Comparison of ENCODE assay signal across 1 cellular context in genomic region chr20:43590392-43591303, GRCh38.
A peak's percentile ranks its signal among the peaks of the same experiment; 100 is the strongest.
TF ChIP-seq lines count a peak whose summit lies in the region.

Gene IFT52 (plus strand): TSS chr20:43590937. CDS start chr20:43594699, 3,762 bp downstream.

TF ChIP-seq in K562, 482 proteins besides CTCF, POLR2A, EP300 and RAD21 (continued from another document and continues in another):
- TF ChIP-seq ZNF518B (CRISPR knock-in tag; IDR thresholded peaks at IDR 0.05) (no peak), ELF1 (tag; IDR thresholded peaks at IDR 0.05) (0 out of 2 replicates have a peak, but pooled peaks have one; percentile 27), POLR2H (tag; IDR thresholded peaks at IDR 0.05; ENCODE audit: low read depth) (peak; percentile 58; the same call in 1 of the 2 replicates), SMAD4 (CRISPR knock-in tag; conservative IDR thresholded peaks at IDR 0.05) (peak; percentile 80; the same call in 1 of the 2 replicates), U2AF1 (optimal IDR thresholded peaks at IDR 0.05; ENCODE audit: low read depth, low read length) (no peak), EWSR1 (IDR thresholded peaks at IDR 0.05; ENCODE audit: borderline replicate concordance, low read depth, partially characterized antibody) (no peak), CBX2 (IDR thresholded peaks at IDR 0.05; ENCODE audit: insufficient read depth, low read length, poor library complexity, severe bottlenecking) (no peak), ATF6 (CRISPR knock-in tag; IDR thresholded peaks at IDR 0.05) (no peak), ZEB2 (IDR thresholded peaks at IDR 0.05) (peak; percentile 89), RCOR1 (IDR thresholded peaks at IDR 0.05; ENCODE audit: borderline replicate concordance in 1 of 2, low read depth in 2 of 2, low read length in 2 of 2) (peak in 1 of 2 experiments; percentile 24; a peak in 1 of 4 replicates), ATF1 (CRISPR knock-in tag; IDR thresholded peaks at IDR 0.05) (peak; percentile 78), ATF1 (tag; IDR thresholded peaks at IDR 0.05) (peak; percentile 98), SAFB2 (IDR thresholded peaks at IDR 0.05; ENCODE audit: borderline replicate concordance, low read depth, low read length, severe bottlenecking) (no peak), SNIP1 (IDR thresholded peaks at IDR 0.05; ENCODE audit: low read depth) (no peak), BCOR (IDR thresholded peaks at IDR 0.05) (no peak), SIX5 (IDR thresholded peaks at IDR 0.05; ENCODE audit: borderline replicate concordance in 1 of 2, insufficient read depth in 1 of 2, low read depth in 1 of 2, low read length in 2 of 2) (peak; percentile 15 to 32; a peak in 1 of 4 replicates), TFAM (CRISPR knock-in tag; conservative IDR thresholded peaks at IDR 0.05) (no peak), ZNF280A (IDR thresholded peaks at IDR 0.05; ENCODE audit: low read depth, partially characterized antibody) (no peak), MEIS2 (IDR thresholded peaks at IDR 0.05; ENCODE audit: partially characterized antibody) (peak; percentile 44), ZNF77 (CRISPR knock-in tag; IDR thresholded peaks at IDR 0.05) (no peak), CXXC5 (CRISPR knock-in tag; IDR thresholded peaks at IDR 0.05) (peak; percentile 93), LCOR (CRISPR knock-in tag; IDR thresholded peaks at IDR 0.05) (no peak), ZNF407 (IDR thresholded peaks at IDR 0.05; ENCODE audit: low read depth) (no peak), ZSCAN32 (CRISPR knock-in tag; IDR thresholded peaks at IDR 0.05) (no peak), ELK3 (CRISPR knock-in tag; IDR thresholded peaks at IDR 0.05) (no peak), GMEB1 (CRISPR knock-in tag; IDR thresholded peaks at IDR 0.05) (peak; percentile 99), GATA2 (CRISPR knock-in tag; IDR thresholded peaks at IDR 0.05) (no peak), GTF2B (IDR thresholded peaks at IDR 0.05; ENCODE audit: extremely low read depth, insufficient read length) (no peak), SRSF7 (optimal IDR thresholded peaks at IDR 0.05; ENCODE audit: low read depth, low read length) (no peak), POLR3G (IDR thresholded peaks at IDR 0.05; ENCODE audit: extremely low read depth, insufficient read length, insufficient replicate concordance) (no peak), SREBF1 (IDR thresholded peaks at IDR 0.05; ENCODE audit: borderline replicate concordance, low read depth, low read length) (peak; percentile 67; the same call in 1 of the 2 replicates), RBFOX2 (IDR thresholded peaks at IDR 0.05; ENCODE audit: low read depth, low read length) (peak; percentile 67), PTRF (tag; IDR thresholded peaks at IDR 0.05) (no peak), ADNP (tag; IDR thresholded peaks at IDR 0.05) (no peak), RBBP5 (IDR thresholded peaks at IDR 0.05; ENCODE audit: borderline replicate concordance, insufficient read depth, low read length, poor library complexity, severe bottlenecking) (peak; percentile 78), HNRNPUL1 (IDR thresholded peaks at IDR 0.05; ENCODE audit: low read length) (no peak), ZNF75A (CRISPR knock-in tag; IDR thresholded peaks at IDR 0.05) (no peak), TAF15 (IDR thresholded peaks at IDR 0.05; ENCODE audit: low read depth, low read length) (no peak), ZNF76 (CRISPR knock-in tag; IDR thresholded peaks at IDR 0.05; ENCODE audit: borderline replicate concordance) (no peak), ZNF217 (CRISPR knock-in tag; IDR thresholded peaks at IDR 0.05) (no peak), ETS1 (conservative IDR thresholded peaks at IDR 0.05; ENCODE audit: control insufficient read depth, low read depth, low read length) (no peak), RNF2 (IDR thresholded peaks at IDR 0.05) (peak; percentile 77; the same call in 1 of the 2 replicates), TCF3 (CRISPR knock-in tag; IDR thresholded peaks at IDR 0.05) (no peak), ZC3H8 (IDR thresholded peaks at IDR 0.05) (no peak), MCM7 (IDR thresholded peaks at IDR 0.05) (no peak)
